1 cellular context compared by ENCODE assay signal in the genomic region with DNA sequence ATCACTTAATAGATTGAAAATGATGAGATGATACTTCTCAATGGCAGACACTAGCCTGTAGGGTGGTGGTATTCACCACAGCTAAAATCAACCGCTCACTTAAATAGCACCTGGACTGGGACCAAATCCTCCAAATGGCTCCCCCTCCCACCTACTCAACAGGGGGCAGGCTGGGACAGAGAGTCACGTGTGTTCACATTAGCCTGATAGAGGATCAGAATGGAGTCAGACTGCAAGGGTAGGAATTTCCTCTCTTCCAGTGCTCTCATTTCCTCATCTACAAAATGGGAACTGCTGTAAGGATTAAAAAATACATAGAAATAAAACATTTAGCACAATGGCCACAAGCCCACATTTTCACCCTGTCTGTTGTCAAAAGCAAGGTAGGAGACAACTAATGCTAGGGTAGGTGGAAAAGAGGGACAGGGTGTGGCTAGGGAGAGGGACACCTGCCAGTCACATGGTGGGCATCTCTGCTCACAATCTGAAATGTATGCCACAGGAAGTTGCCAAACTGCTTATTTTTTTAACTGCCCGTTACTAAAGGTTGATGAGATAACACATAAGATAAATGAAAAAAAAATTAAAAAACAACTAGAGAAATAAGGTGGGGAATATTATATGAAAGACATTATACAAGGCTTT.
TF ChIP-seq lines count a peak whose summit lies in the region.

No MANE protein-coding gene starts in this region.

TF ChIP-seq in IMR-90, 13 proteins besides CTCF, POLR2A, EP300 and RAD21:
- TF ChIP-seq CHD1 (IDR thresholded peaks at IDR 0.05; ENCODE audit: low read depth, low read length) (no peak), MAFK (IDR thresholded peaks at IDR 0.05; ENCODE audit: low read depth, low read length) (no peak)
- TF ChIP-seq, protein P1, sequence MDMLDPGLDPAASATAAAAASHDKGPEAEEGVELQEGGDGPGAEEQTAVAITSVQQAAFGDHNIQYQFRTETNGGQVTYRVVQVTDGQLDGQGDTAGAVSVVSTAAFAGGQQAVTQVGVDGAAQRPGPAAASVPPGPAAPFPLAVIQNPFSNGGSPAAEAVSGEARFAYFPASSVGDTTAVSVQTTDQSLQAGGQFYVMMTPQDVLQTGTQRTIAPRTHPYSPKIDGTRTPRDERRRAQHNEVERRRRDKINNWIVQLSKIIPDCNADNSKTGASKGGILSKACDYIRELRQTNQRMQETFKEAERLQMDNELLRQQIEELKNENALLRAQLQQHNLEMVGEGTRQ (IDR thresholded peaks at IDR 0.05; ENCODE audit: low read depth, low read length) = no peak
